14 cellular contexts compared by ENCODE assay signal in genomic region chr1:77387553-77387952, GRCh38.
DNase-seq lines count a peak whose midpoint lies in the region; TF ChIP-seq lines count a peak whose summit lies in the region.
"Had no signal": no experiment of that assay in that cellular context is flagged by ENCODE, and none has a peak within 500 bp of the region (broad histone marks: within the 10 kb centered on the region; RNA-seq: fewer than 3 reads in every experiment).

No MANE protein-coding gene starts in this region.

- H3K4me1 Mint-ChIP-seq in T-helper 2 cell treated with Interferon-gamma antibody and Interleukin-4, amounts not matched to agents 5 μg/mL and 100 μg/mL, for 36 hours (ENCODE audit: low read depth): peaks cover 6% of the 10 kb centered on the region
- H3K4me1 Mint-ChIP-seq: B cell had no signal

- TF ChIP-seq CTCF in dorsolateral prefrontal cortex (IDR thresholded peaks at IDR 0.05 in 54 of 56, conservative IDR thresholded peaks at IDR 0.05 in 2 of 56; ENCODE audit: low read depth in 1 of 56, partially characterized antibody in 56 of 56): no peak

- H3K9me3 Mint-ChIP-seq in T-helper 2 cell treated with Interferon-gamma antibody and Interleukin-4, amounts not matched to agents 5 μg/mL and 100 μg/mL, for 36 hours: no peaks in the 10 kb centered on the region
- H3K9me3 Mint-ChIP-seq: CD8-positive, alpha-beta T cell; GM23338; H9 had no signal

- H3K27me3 Mint-ChIP-seq in T-helper 2 cell treated with Interferon-gamma antibody and Interleukin-4, amounts not matched to agents 5 μg/mL and 100 μg/mL, for 36 hours (ENCODE audit: low read depth): no peaks in the 10 kb centered on the region

- intact Hi-C loops in dorsolateral prefrontal cortex (cut with DNase I): no loop called here

- no peak overlapping the region for H3K27ac Mint-ChIP-seq in T-helper 2 cell treated with Interferon-gamma antibody and Interleukin-4, amounts not matched to agents 5 μg/mL and 100 μg/mL, for 36 hours
- H3K27ac Mint-ChIP-seq: B cell; CD8-positive, alpha-beta T cell; GM23338; H9 had no signal

- peak; percentile 33 for DNase-seq in NCI-H69 (lab: John Stamatoyannopoulos, UW)
- DNase-seq in dorsolateral prefrontal cortex: no peak
- DNase-seq in superior temporal gyrus (ENCODE audit: extremely low spot score): peak; percentile 64
- no peak for DNase-seq in EL
- DNase-seq in occipital lobe (lab: John Stamatoyannopoulos, UW): no peak
- DNase-seq in T-helper 2 cell treated with Interferon-gamma antibody and Interleukin-4, amounts not matched to agents 5 μg/mL and 100 μg/mL, for 36 hours (ENCODE audit: low spot score): no peak
- DNase-seq: Caco-2; CD8-positive, alpha-beta T cell; H9 had no signal

- no peaks in the 10 kb centered on the region for H3K27me3 ChIP-seq in dorsolateral prefrontal cortex
- H3K27me3 ChIP-seq in layer of hippocampus (ENCODE audit: control insufficient read depth, insufficient read depth, low read length): no peaks in the 10 kb centered on the region

- H3K36me3 Mint-ChIP-seq in T-helper 2 cell treated with Interferon-gamma antibody and Interleukin-4, amounts not matched to agents 5 μg/mL and 100 μg/mL, for 36 hours (ENCODE audit: low read depth): no peaks in the 10 kb centered on the region

- no peak overlapping the region for H3K4me3 Mint-ChIP-seq in T-helper 2 cell treated with Interferon-gamma antibody and Interleukin-4, amounts not matched to agents 5 μg/mL and 100 μg/mL, for 36 hours
- H3K4me3 Mint-ChIP-seq: B cell; CD8-positive, alpha-beta T cell; GM23338; H9 had no signal

- H3K4me3 ChIP-seq in dorsolateral prefrontal cortex: peak overlapping the region in 4 of 59 donors; percentile 2 to 33 (median 20)
- H3K4me3 ChIP-seq: GM12878, GM23338 had no signal

- H3K27ac ChIP-seq in dorsolateral prefrontal cortex (peak overlapping the region in 57 of 59 donors; percentile 2 to 99 (median 80)), layer of hippocampus (ENCODE audit: low read depth, low read length) (peak overlapping the region; percentile 54)
- H3K27ac ChIP-seq: C4-2B had no signal

Comparison
In these comparisons a context has a peak if more than half of its experiments do, and no peak if none do; other contexts are left out.
1. DNase-seq: peak in NCI-H69 (single experiment) and superior temporal gyrus (single experiment); none in dorsolateral prefrontal cortex (0 of 10), EL (single experiment), occipital lobe (single experiment) and T-helper 2 cell treated with Interferon-gamma antibody and Interleukin-4, amounts not matched to agents 5 μg/mL and 100 μg/mL, for 36 hours (single experiment).